Comparison of ENCODE assay signal across 13 cellular contexts in the genomic region with DNA sequence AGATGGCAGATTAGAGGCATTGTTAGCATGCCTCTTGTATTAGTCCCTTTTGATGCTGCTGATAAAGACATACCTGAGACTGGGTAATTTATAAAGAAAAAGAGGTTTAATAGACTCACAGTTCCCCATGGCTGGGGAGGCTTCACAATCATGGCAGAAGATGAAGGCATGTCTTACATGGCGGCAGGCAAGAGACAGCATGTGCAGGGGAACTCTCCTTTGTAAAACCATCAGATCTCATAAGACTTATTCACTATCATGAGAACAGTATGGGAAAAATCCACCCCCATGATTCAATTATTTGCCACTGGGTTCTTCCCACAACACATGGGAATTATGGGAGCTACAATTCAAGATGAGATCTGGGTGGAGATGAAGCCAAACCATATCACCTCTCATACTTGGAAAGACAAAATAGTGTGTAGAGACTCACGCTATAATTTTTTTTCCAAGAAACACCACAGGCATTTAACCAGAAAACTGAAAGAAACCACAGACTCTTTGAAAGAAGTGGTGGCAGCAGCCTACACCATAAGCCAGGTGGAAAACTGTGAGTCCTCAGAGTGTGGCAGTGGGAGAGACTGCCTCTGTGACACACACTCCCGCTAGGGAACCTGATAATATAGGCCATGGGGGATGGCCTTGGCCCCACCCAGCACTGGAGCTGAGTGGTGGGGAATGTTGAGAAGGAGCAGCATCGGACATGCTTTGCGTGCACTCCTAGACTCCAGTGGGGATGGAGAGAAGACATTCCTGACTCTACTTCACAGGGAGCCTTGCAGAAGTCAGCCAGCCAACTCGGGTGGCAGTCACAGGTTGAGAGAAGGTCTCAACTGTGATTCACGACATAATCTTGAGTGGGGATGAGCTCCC. TPM values are rescaled to one million over a fixed set of nuclear protein-coding genes. Genes with fewer than 3 reads are reported as not detected.
DNase-seq lines count a peak whose midpoint lies in the region; ATAC-seq and TF ChIP-seq lines count a peak whose summit lies in the region.
"Had no signal": no experiment of that assay in that cellular context is flagged by ENCODE, and none has a peak within 500 bp of the region (broad histone marks: within the 10 kb centered on the region; RNA-seq: fewer than 3 reads in every experiment).

No MANE protein-coding gene starts in this region.

- peaks cover 13% of the 10 kb centered on the region for H3K9me3 Mint-ChIP-seq in activated naive CD8-positive, alpha-beta T cell treated with anti-CD3 and anti-CD28 coated beads for 36 hours

- H3K4me1 Mint-ChIP-seq in activated naive CD8-positive, alpha-beta T cell treated with anti-CD3 and anti-CD28 coated beads for 36 hours: peaks cover 16% of the 10 kb centered on the region

- peak; percentile 29 for DNase-seq in activated naive CD8-positive, alpha-beta T cell treated with anti-CD3 and anti-CD28 coated beads for 36 hours
- DNase-seq in ovary: no peak
- DNase-seq in DMS79 treated with DMSO at 0.1 percent for 48 hours (lab: John Stamatoyannopoulos, UW): no peak
- DNase-seq in NCI-H1092 treated with DMSO at 0.1 percent for 48 hours (lab: John Stamatoyannopoulos, UW): no peak
- DNase-seq in NCI-H446 (lab: John Stamatoyannopoulos, UW): no peak
- DNase-seq: CD8-positive, alpha-beta T cell; colonic mucosa; GOT3 had no signal

- intact Hi-C loops in ovary (cut with DNase I): no loop called here

- no peaks in the 10 kb centered on the region for H3K27me3 ChIP-seq in ovary
- H3K27me3 ChIP-seq: colonic mucosa, foreskin keratinocyte had no signal

- H3K4me3 Mint-ChIP-seq in activated naive CD8-positive, alpha-beta T cell treated with anti-CD3 and anti-CD28 coated beads for 36 hours: no peak overlapping the region
- H3K4me3 Mint-ChIP-seq: CD8-positive, alpha-beta T cell had no signal

- peak overlapping the region; percentile 75 for H3K27ac Mint-ChIP-seq in activated naive CD8-positive, alpha-beta T cell treated with anti-CD3 and anti-CD28 coated beads for 36 hours
- H3K27ac Mint-ChIP-seq: CD8-positive, alpha-beta T cell had no signal

- ATAC-seq in GM18502 (IDR thresholded peaks at IDR 0.05; ENCODE audit: poor library complexity, unreplicated experiment) (peak; percentile 21), GM21390 (IDR thresholded peaks at IDR 0.05; ENCODE audit: unreplicated experiment) (peak; percentile 2), HG03280 (IDR thresholded peaks at IDR 0.05; ENCODE audit: unreplicated experiment) (peak; percentile 14)
- ATAC-seq: CD8-positive, alpha-beta T cell; foreskin keratinocyte; Panc1 had no signal

- TF ChIP-seq CTCF in ovary (IDR thresholded peaks at IDR 0.05): no peak

- H3K27ac ChIP-seq in ovary: no peak overlapping the region
- H3K27ac ChIP-seq: colonic mucosa, foreskin keratinocyte had no signal

- no peaks in the 10 kb centered on the region for H3K4me1 ChIP-seq in ovary (ENCODE audit: insufficient read depth)
- H3K4me1 ChIP-seq: colonic mucosa, foreskin keratinocyte had no signal

- no peak for TF ChIP-seq POLR2A in ovary (IDR thresholded peaks at IDR 0.05)

- H3K27me3 Mint-ChIP-seq in activated naive CD8-positive, alpha-beta T cell treated with anti-CD3 and anti-CD28 coated beads for 36 hours: no peaks in the 10 kb centered on the region

- H3K4me3 ChIP-seq in ovary: no peak overlapping the region
- H3K4me3 ChIP-seq: colonic mucosa had no signal

- H3K36me3 Mint-ChIP-seq in activated naive CD8-positive, alpha-beta T cell treated with anti-CD3 and anti-CD28 coated beads for 36 hours: peaks cover 18% of the 10 kb centered on the region
- H3K36me3 Mint-ChIP-seq: CD8-positive, alpha-beta T cell had no signal

- no peak for TF ChIP-seq EP300 in ovary (IDR thresholded peaks at IDR 0.05)

- WGBS in ovary, 3 donors: 89 to 97% (median 91%) methylated on average over 7 of the region's 7 CpGs

- no peaks in the 10 kb centered on the region for H3K36me3 ChIP-seq in ovary
- H3K36me3 ChIP-seq: colonic mucosa had no signal

- H3K9me3 ChIP-seq in ovary: no peaks in the 10 kb centered on the region
- H3K9me3 ChIP-seq: colonic mucosa had no signal

RNA-seq across cellular contexts. Expression of gene SLC2A9, which starts 51.5 kb away (rescaled TPM):
- 1 to 10 TPM; 1.1 to 1.2 TPM for total RNA-seq in activated naive CD8-positive, alpha-beta T cell treated with anti-CD3 and anti-CD28 coated beads for 36 hours
- 10 to 100 TPM in 1 of 7 donors, 1 to 10 TPM in 6; 1.2 to 10.1 (median 5.0) TPM for total RNA-seq in ovary
- polyA plus RNA-seq in ovary: 1 to 10 TPM; 2.5 TPM
